ENCODE assay signal across 31 cellular contexts in the genomic region with DNA sequence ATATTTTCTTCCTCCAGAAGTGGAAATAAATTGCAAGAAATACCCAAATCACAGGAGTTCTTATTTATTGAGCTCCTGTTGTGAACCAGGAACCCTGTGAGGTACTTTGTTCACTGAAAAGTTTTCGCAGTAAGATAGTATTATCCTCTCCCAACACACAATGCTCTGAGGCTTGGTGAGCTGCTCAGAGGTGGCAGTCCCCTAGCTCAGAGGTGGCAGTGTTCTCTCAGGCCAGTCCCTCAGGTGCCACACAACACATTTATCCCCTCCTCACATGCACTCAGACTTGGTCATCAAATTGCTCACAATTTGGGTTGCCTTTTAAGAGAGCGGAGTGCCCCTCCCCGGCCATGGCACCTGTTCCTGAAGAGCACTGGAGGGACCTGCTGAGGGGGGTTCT. TPM values are rescaled to one million over a fixed set of nuclear protein-coding genes. Genes with fewer than 3 reads are reported as not detected.
"Had no signal": no experiment of that assay in that cellular context is flagged by ENCODE, and none has a peak within 500 bp of the region (broad histone marks: within the 10 kb centered on the region; RNA-seq: fewer than 3 reads in every experiment).

No MANE protein-coding gene starts in this region.

- H3K4me1 ChIP-seq: body of pancreas, esophagus muscularis mucosa, foreskin keratinocyte had no signal

- H3K9me3 ChIP-seq: body of pancreas, esophagus muscularis mucosa, gastrocnemius medialis had no signal

- H3K27ac Mint-ChIP-seq: activated B cell treated with CpG ODN at 0.5 μM for 24 hours; activated CD8-positive, alpha-beta T cell treated with anti-CD3 and anti-CD28 coated beads for 36 hours; activated naive CD8-positive, alpha-beta T cell; activated T-helper 17 cell treated with anti-CD3 and anti-CD28 coated beads, Interleukin-2, amount 50 U/mL, for 72 hours; dendritic cell treated with granulocyte-macrophage colony-stimulating factor and Interleukin-4, amounts not matched to agents 40 ng/mL and 50 ng/mL, for 4 days; endodermal cell; T-helper 17 cell; T-helper 2 cell treated with Interferon-gamma antibody and Interleukin-4, amounts not matched to agents 5 μg/mL and 100 μg/mL, for 36 hours had no signal

- H3K4me3 ChIP-seq: body of pancreas, coronary artery, dorsolateral prefrontal cortex, esophagus muscularis mucosa, gastrocnemius medialis had no signal

- H3K27me3 Mint-ChIP-seq: activated CD8-positive, alpha-beta T cell treated with anti-CD3 and anti-CD28 coated beads for 36 hours; activated naive CD8-positive, alpha-beta T cell; activated T-helper 17 cell treated with anti-CD3 and anti-CD28 coated beads, Interleukin-2, amount 50 U/mL, for 72 hours; central memory CD8-positive, alpha-beta T cell; T-helper 17 cell had no signal

- H3K27me3 ChIP-seq: body of pancreas, dorsolateral prefrontal cortex, esophagus muscularis mucosa, foreskin keratinocyte, gastrocnemius medialis had no signal

- H3K4me1 Mint-ChIP-seq: activated B cell treated with CpG ODN at 0.5 μM for 24 hours; activated T-helper 17 cell treated with anti-CD3 and anti-CD28 coated beads, Interleukin-2, amount 50 U/mL, for 72 hours; central memory CD8-positive, alpha-beta T cell; endodermal cell had no signal

- H3K27ac ChIP-seq: body of pancreas, coronary artery, esophagus muscularis mucosa, foreskin keratinocyte, gastrocnemius medialis, WERI-Rb-1 had no signal

- DNase-seq: activated B cell treated with CpG ODN at 0.5 μM for 24 hours; activated CD4-positive, alpha-beta T cell treated with anti-CD3 and anti-CD28 coated beads for 48 hours; activated CD4-positive, alpha-beta T cell treated with anti-CD3 and anti-CD28 coated beads, Interleukin-2, amount 50 U/mL, for 1 hour; activated CD4-positive, alpha-beta T cell treated with anti-CD3 and anti-CD28 coated beads, Interleukin-2, amount 50 U/mL, for 48 hours; activated CD8-positive, alpha-beta memory T cell treated with anti-CD3 and anti-CD28 coated beads for 24 hours; activated CD8-positive, alpha-beta T cell treated with anti-CD3 and anti-CD28 coated beads for 36 hours; activated effector memory CD4-positive, alpha-beta T cell treated with Interleukin-2 at 50 U/mL for 16 hours; activated gamma-delta T cell treated with Interleukin-2 at 50 U/mL for 16 hours; activated naive CD4-positive, alpha-beta T cell treated with anti-CD3 and anti-CD28 coated beads, Interleukin-2, amount 50 U/mL, for 16 hours; activated naive CD4-positive, alpha-beta T cell treated with Interleukin-2 at 50 U/mL for 16 hours; activated T-cell treated with anti-CD3 and anti-CD28 coated beads, Interleukin-2, amount 50 U/mL, for 4 hours; amniotic stem cell; body of pancreas; effector memory CD4-positive, alpha-beta T cell; endodermal cell; erythroblast; foreskin keratinocyte; gastrocnemius medialis; T-helper 1 cell; T-helper 17 cell; T1000; WERI-Rb-1 had no signal

- H3K4me3 Mint-ChIP-seq: activated B cell treated with CpG ODN at 0.5 μM for 24 hours; activated CD8-positive, alpha-beta T cell treated with anti-CD3 and anti-CD28 coated beads for 36 hours; activated naive CD8-positive, alpha-beta T cell; activated T-cell treated with anti-CD3 and anti-CD28 coated beads, Interleukin-2, amount 50 U/mL, for 4 hours; activated T-helper 17 cell treated with anti-CD3 and anti-CD28 coated beads, Interleukin-2, amount 50 U/mL, for 72 hours; central memory CD8-positive, alpha-beta T cell; dendritic cell treated with granulocyte-macrophage colony-stimulating factor and Interleukin-4, amounts not matched to agents 40 ng/mL and 50 ng/mL, for 4 days; endodermal cell; T-helper 17 cell; T-helper 2 cell treated with Interferon-gamma antibody and Interleukin-4, amounts not matched to agents 5 μg/mL and 100 μg/mL, for 36 hours had no signal

- H3K9me3 Mint-ChIP-seq: T-helper 2 cell treated with Interferon-gamma antibody and Interleukin-4, amounts not matched to agents 5 μg/mL and 100 μg/mL, for 36 hours had no signal

- ATAC-seq: activated CD4-positive, CD25-positive, alpha-beta regulatory T cell treated with anti-CD3 and anti-CD28 coated beads, Interleukin-2, amount 50 U/mL, for 24 hours; activated CD8-positive, alpha-beta T cell treated with anti-CD3 and anti-CD28 coated beads for 36 hours; activated T-cell treated with anti-CD3 and anti-CD28 coated beads, Interleukin-2, amount 50 U/mL, for 4 hours; activated T-helper 17 cell treated with anti-CD3 and anti-CD28 coated beads, Interleukin-2, amount 50 U/mL, for 72 hours; body of pancreas; foreskin keratinocyte; T-helper 17 cell had no signal

RNA-seq across cellular contexts. Expression of gene FAM228A, which starts 25.9 kb away (rescaled TPM):
- total RNA-seq: activated B cell treated with CpG ODN at 0.5 μM for 24 hours; activated CD8-positive, alpha-beta T cell treated with anti-CD3 and anti-CD28 coated beads for 36 hours; activated T-cell treated with anti-CD3 and anti-CD28 coated beads, Interleukin-2, amount 50 U/mL, for 4 hours; body of pancreas had no signal
